8 cellular contexts compared by ENCODE assay signal in genomic region chr7:130486114-130486962, GRCh38. TPM values are rescaled to one million over a fixed set of nuclear protein-coding genes. Genes with fewer than 3 reads are reported as not detected.
DNase-seq lines count a peak whose midpoint lies in the region; ATAC-seq and TF ChIP-seq lines count a peak whose summit lies in the region.

No MANE protein-coding gene starts in this region.

- H3K18ac ChIP-seq in neuronal stem cell (ENCODE audit: low read length) = peak overlapping the region; percentile 97

- no peaks in the 10 kb centered on the region for H3K36me3 Mint-ChIP-seq in CD4-positive, alpha-beta memory T cell
- H3K36me3 Mint-ChIP-seq in activated T-helper 1 cell treated with anti-CD3 and anti-CD28 coated beads, Interleukin-12 subunit alpha, Interleukin-12 subunit beta, Interleukin-2, Interleukin-4 antibody, amounts not matched to agents 30 ng/mL and 10 ng/mL and 1 ng/mL, durations not matched to agents 14 hours and 24 hours and 36 hours (ENCODE audit: low read depth) = no peaks in the 10 kb centered on the region

- H3K79me1 ChIP-seq in neuronal stem cell (ENCODE audit: low read depth, low read length) = peaks cover 7% of the 10 kb centered on the region

- peaks cover 8% of the 10 kb centered on the region for H3K27me3 ChIP-seq in CD4-positive, alpha-beta memory T cell (ENCODE audit: insufficient read depth, low read length)
- H3K27me3 ChIP-seq in neuronal stem cell (ENCODE audit: control insufficient read depth in 3 of 3, insufficient read depth in 3 of 3, low read depth in 1 of 3, low read length in 3 of 3) (no peaks in the 10 kb centered on the region), thyroid gland (no peaks in the 10 kb centered on the region)

- H3K4ac ChIP-seq in neuronal stem cell (ENCODE audit: low read length) = no peak overlapping the region

- peaks cover 17 to 27% (median 17%) of the 10 kb centered on the region in 4 donors for H3K4me1 Mint-ChIP-seq in CD4-positive, alpha-beta memory T cell
- H3K4me1 Mint-ChIP-seq in activated T-helper 1 cell treated with anti-CD3 and anti-CD28 coated beads, Interleukin-12 subunit alpha, Interleukin-12 subunit beta, Interleukin-2, Interleukin-4 antibody, amounts not matched to agents 30 ng/mL and 10 ng/mL and 1 ng/mL, durations not matched to agents 14 hours and 24 hours and 36 hours (ENCODE audit: low read depth) = peaks cover 21% of the 10 kb centered on the region

- peak; percentile 35 for TF ChIP-seq CTCF in HFF-Myc (IDR thresholded peaks at IDR 0.05; ENCODE audit: low read depth, low read length, missing control alignments)
- TF ChIP-seq CTCF in fibroblast of pulmonary artery (IDR thresholded peaks at IDR 0.05; ENCODE audit: low read length, missing control alignments) = peak; percentile 30
- TF ChIP-seq CTCF in thyroid gland (IDR thresholded peaks at IDR 0.05) = peak; percentile 53 to 90 (median 74)

- intact Hi-C loops in CD4-positive, alpha-beta memory T cell (cut with micrococcal nuclease) = loop anchor here (1.0 kb wide), 1 partner anchor 272 kb away; no protein-coding TSS in a partner anchor
- intact Hi-C loops in activated T-helper 1 cell treated with anti-CD3 and anti-CD28 coated beads, Interleukin-12 subunit alpha, Interleukin-12 subunit beta, Interleukin-2, Interleukin-4 antibody, amounts not matched to agents 30 ng/mL and 10 ng/mL and 1 ng/mL, durations not matched to agents 14 hours and 24 hours and 36 hours (cut with micrococcal nuclease) = loop anchor here (1.0 to 10.0 kb wide), 6 partner anchors 44 to 414 kb away; partner anchors contain the start of genes CEP41 and COPG2
- intact Hi-C loops in thyroid gland (cut with DNase I) = loop anchor here (10.0 kb wide), 1 partner anchor 212 kb away; no protein-coding TSS in a partner anchor

- no peak overlapping the region for H2AFZ ChIP-seq in neuronal stem cell (ENCODE audit: low read length)

- H3K4me1 ChIP-seq in CD4-positive, alpha-beta memory T cell (ENCODE audit: insufficient read depth, low read length) = peaks cover 15% of the 10 kb centered on the region
- peaks cover 0 to 7% of the 10 kb centered on the region in 2 donors for H3K4me1 ChIP-seq in neuronal stem cell (ENCODE audit: control insufficient read depth in 2 of 2, insufficient read depth in 1 of 2, low read depth in 1 of 2, low read length in 2 of 2)
- H3K4me1 ChIP-seq in thyroid gland = no peaks in the 10 kb centered on the region

- H3K9me3 ChIP-seq in CD4-positive, alpha-beta memory T cell (ENCODE audit: control insufficient read depth in 1 of 2, low read length in 2 of 2) = no peaks in the 10 kb centered on the region
- peaks cover 0 to 4% of the 10 kb centered on the region in 2 donors for H3K9me3 ChIP-seq in neuronal stem cell (replicated peaks in 1 of 2; ENCODE audit: control insufficient read depth in 2 of 2, insufficient read depth in 1 of 2, low read depth in 1 of 2, low read length in 2 of 2)
- no peaks in the 10 kb centered on the region for H3K9me3 ChIP-seq in thyroid gland

- peak overlapping the region; percentile 71 for H2BK15ac ChIP-seq in neuronal stem cell (ENCODE audit: low read length)

- no peak for ATAC-seq in HG02970 (IDR thresholded peaks at IDR 0.05; ENCODE audit: low FRiP score, unreplicated experiment)

- DNase-seq in CD4-positive, alpha-beta memory T cell = peak; percentile 47 to 61 (median 55)
- no peak for DNase-seq in HFF-Myc (ENCODE audit: extremely low read depth, low read depth)
- DNase-seq in NOMO-1 (lab: John Stamatoyannopoulos, UW; ENCODE audit: unreplicated experiment in 2 of 2) = peak; percentile 24 to 36
- no peak for DNase-seq in activated T-helper 1 cell treated with anti-CD3 and anti-CD28 coated beads, Interleukin-12 subunit alpha, Interleukin-12 subunit beta, Interleukin-2, Interleukin-4 antibody, amounts not matched to agents 30 ng/mL and 10 ng/mL and 1 ng/mL, durations not matched to agents 14 hours and 24 hours and 36 hours (ENCODE audit: low spot score)
- DNase-seq in fibroblast of pulmonary artery (ENCODE audit: low read depth) = no peak
- DNase-seq in neuronal stem cell (ENCODE audit: low spot score) = peak; percentile 71
- DNase-seq in thyroid gland = peak; percentile 88 to 91

- H3K27me3 Mint-ChIP-seq in CD4-positive, alpha-beta memory T cell = peaks cover 30 to 41% of the 10 kb centered on the region in 2 donors
- peaks cover 41% of the 10 kb centered on the region for H3K27me3 Mint-ChIP-seq in activated T-helper 1 cell treated with anti-CD3 and anti-CD28 coated beads, Interleukin-12 subunit alpha, Interleukin-12 subunit beta, Interleukin-2, Interleukin-4 antibody, amounts not matched to agents 30 ng/mL and 10 ng/mL and 1 ng/mL, durations not matched to agents 14 hours and 24 hours and 36 hours (ENCODE audit: insufficient read depth)

- peak overlapping the region in 2 of 7 donors; percentile 25 to 85 for H3K27ac Mint-ChIP-seq in CD4-positive, alpha-beta memory T cell
- no peak overlapping the region for H3K27ac Mint-ChIP-seq in activated T-helper 1 cell treated with anti-CD3 and anti-CD28 coated beads, Interleukin-12 subunit alpha, Interleukin-12 subunit beta, Interleukin-2, Interleukin-4 antibody, amounts not matched to agents 30 ng/mL and 10 ng/mL and 1 ng/mL, durations not matched to agents 14 hours and 24 hours and 36 hours

- H2BK12ac ChIP-seq in neuronal stem cell (ENCODE audit: low read length) = peak overlapping the region; percentile 36

- no CpG with 5 or more reads among the region's 69 CpGs for WGBS in neuronal stem cell (ENCODE audit: extremely low coverage in 2 of 2, insufficient read length in 2 of 2, insufficient replicate concordance in 1 of 2), 2 donors
- 13 to 16% methylated on average over 26 to 44 of the region's 69 CpGs for WGBS in thyroid gland, 2 donors

- CTCF ChIA-PET in CD4-positive, alpha-beta memory T cell (lab: Charles Lee; ENCODE audit: partially characterized antibody) = interaction anchor here (0.8 to 1.4 kb wide), 2 partner anchors 45 to 269 kb away, joined by 3 read pairs; no protein-coding TSS in a partner anchor

- H2BK5ac ChIP-seq in neuronal stem cell (ENCODE audit: low read length) = peak overlapping the region; percentile 62

- peak overlapping the region; percentile 98 for H4K91ac ChIP-seq in neuronal stem cell (ENCODE audit: low read depth, low read length, poor library complexity)

- peak overlapping the region; percentile 96 for H3K9ac ChIP-seq in neuronal stem cell (ENCODE audit: low read depth, low read length, poor library complexity)

- H3K9me3 Mint-ChIP-seq in CD4-positive, alpha-beta memory T cell = peaks cover 0 to 2% (median 0%) of the 10 kb centered on the region in 8 donors
- H3K9me3 Mint-ChIP-seq in activated T-helper 1 cell treated with anti-CD3 and anti-CD28 coated beads, Interleukin-12 subunit alpha, Interleukin-12 subunit beta, Interleukin-2, Interleukin-4 antibody, amounts not matched to agents 30 ng/mL and 10 ng/mL and 1 ng/mL, durations not matched to agents 14 hours and 24 hours and 36 hours = no peaks in the 10 kb centered on the region

- H4K8ac ChIP-seq in neuronal stem cell (ENCODE audit: low read depth, low read length) = no peak overlapping the region

- H3K14ac ChIP-seq in neuronal stem cell (ENCODE audit: low read length) = no peak overlapping the region

- H3K36me3 ChIP-seq in CD4-positive, alpha-beta memory T cell (ENCODE audit: insufficient read depth, low read length) = no peaks in the 10 kb centered on the region
- no peaks in the 10 kb centered on the region for H3K36me3 ChIP-seq in neuronal stem cell (replicated peaks in 1 of 2; ENCODE audit: control insufficient read depth in 2 of 2, insufficient read depth in 2 of 2, low read length in 2 of 2)
- no peaks in the 10 kb centered on the region for H3K36me3 ChIP-seq in thyroid gland

- POLR2A ChIA-PET in CD4-positive, alpha-beta memory T cell (lab: Charles Lee; ENCODE audit: partially characterized antibody) = no interaction called here

- H3K23ac ChIP-seq in neuronal stem cell (ENCODE audit: low read depth, low read length, poor library complexity) = peak overlapping the region; percentile 82

- H3K27ac ChIP-seq in CD4-positive, alpha-beta memory T cell (ENCODE audit: low read depth, low read length) = no peak overlapping the region
- no peak overlapping the region for H3K27ac ChIP-seq in neuronal stem cell (replicated peaks; ENCODE audit: low read length)
- H3K27ac ChIP-seq in thyroid gland = peak overlapping the region; percentile 53 to 75 (median 68)

- TF ChIP-seq POLR2A in thyroid gland (IDR thresholded peaks at IDR 0.05) = no peak

- no peak overlapping the region for H2BK120ac ChIP-seq in neuronal stem cell (ENCODE audit: low read depth, low read length)

- H3K4me3 Mint-ChIP-seq in CD4-positive, alpha-beta memory T cell = peak overlapping the region; percentile 84 to 89 (median 87)
- H3K4me3 Mint-ChIP-seq in activated T-helper 1 cell treated with anti-CD3 and anti-CD28 coated beads, Interleukin-12 subunit alpha, Interleukin-12 subunit beta, Interleukin-2, Interleukin-4 antibody, amounts not matched to agents 30 ng/mL and 10 ng/mL and 1 ng/mL, durations not matched to agents 14 hours and 24 hours and 36 hours = peak overlapping the region; percentile 78

- peak overlapping the region; percentile 93 for H2AK5ac ChIP-seq in neuronal stem cell (ENCODE audit: low read depth, low read length)

- H3K4me3 ChIP-seq in CD4-positive, alpha-beta memory T cell (ENCODE audit: low read length in 2 of 2) = peak overlapping the region; percentile 24 to 66
- H3K4me3 ChIP-seq in HFF-Myc (replicated peaks; ENCODE audit: low read depth, low read length) (no peak overlapping the region), fibroblast of pulmonary artery (replicated peaks; ENCODE audit: low read depth, low read length) (no peak overlapping the region), neuronal stem cell (ENCODE audit: low read length in 2 of 2) (peak overlapping the region in 1 of 2 donors; percentile 97), thyroid gland (replicated peaks in 1 of 3) (peak overlapping the region in 2 of 3 donors; percentile 50 to 63)

- H3K4me2 ChIP-seq in neuronal stem cell (ENCODE audit: insufficient read depth, low read length, poor library complexity, severe bottlenecking) = peak overlapping the region; percentile 88

RNA-seq across cellular contexts. Expression of gene MEST, which starts 5.5 kb away (rescaled TPM):
- 1 to 10 TPM; 2.3 to 2.8 TPM for total RNA-seq in CD4-positive, alpha-beta memory T cell
- 1 to 10 TPM; 3.5 to 9.6 TPM for polyA plus RNA-seq in CD4-positive, alpha-beta memory T cell
- 4.1 and 9.1 TPM in 2 replicates for total RNA-seq in activated T-helper 1 cell treated with anti-CD3 and anti-CD28 coated beads, Interleukin-12 subunit alpha, Interleukin-12 subunit beta, Interleukin-2, Interleukin-4 antibody, amounts not matched to agents 30 ng/mL and 10 ng/mL and 1 ng/mL, durations not matched to agents 14 hours and 24 hours and 36 hours
- polyA plus RNA-seq in neuronal stem cell (2013, experiment 1 of 2) = 487 TPM
- 485 TPM for polyA plus RNA-seq in neuronal stem cell (2013, experiment 2 of 2)
- 10 to 100 TPM; 20.7 to 29.8 (median 25.5) TPM for total RNA-seq in thyroid gland

RNA-seq across cellular contexts. Expression of gene CEP41, which starts 45.5 kb away (rescaled TPM):
- total RNA-seq in CD4-positive, alpha-beta memory T cell = 1 to 10 TPM; 6.0 to 7.3 TPM
- 10 to 100 TPM; 16.3 to 20.9 TPM for polyA plus RNA-seq in CD4-positive, alpha-beta memory T cell
- 17.1 and 17.8 TPM in 2 replicates for total RNA-seq in activated T-helper 1 cell treated with anti-CD3 and anti-CD28 coated beads, Interleukin-12 subunit alpha, Interleukin-12 subunit beta, Interleukin-2, Interleukin-4 antibody, amounts not matched to agents 30 ng/mL and 10 ng/mL and 1 ng/mL, durations not matched to agents 14 hours and 24 hours and 36 hours
- 20.9 TPM for polyA plus RNA-seq in neuronal stem cell (2013, experiment 1 of 2)
- polyA plus RNA-seq in neuronal stem cell (2013, experiment 2 of 2) = 21.0 TPM
- total RNA-seq in thyroid gland = 10 to 100 TPM in 1 of 4 donors, 1 to 10 TPM in 3; 3.1 to 10.7 (median 7.9) TPM

Comparison
In these comparisons a context has a peak if more than half of its experiments do, and no peak if none do; other contexts are left out.
1. DNase-seq: peak in CD4-positive, alpha-beta memory T cell (5 of 5), NOMO-1 (2 of 2), neuronal stem cell (single experiment) and thyroid gland (2 of 2); none in HFF-Myc (single experiment), activated T-helper 1 cell treated with anti-CD3 and anti-CD28 coated beads, Interleukin-12 subunit alpha, Interleukin-12 subunit beta, Interleukin-2, Interleukin-4 antibody, amounts not matched to agents 30 ng/mL and 10 ng/mL and 1 ng/mL, durations not matched to agents 14 hours and 24 hours and 36 hours (single experiment) and fibroblast of pulmonary artery (single experiment).
2. H3K27ac ChIP-seq: peak in thyroid gland (3 of 3); none in CD4-positive, alpha-beta memory T cell (single experiment) and neuronal stem cell (single experiment).
3. H3K4me3 ChIP-seq: peak in CD4-positive, alpha-beta memory T cell (2 of 2) and thyroid gland (2 of 3); none in HFF-Myc (single experiment) and fibroblast of pulmonary artery (single experiment).
4. Peak in every context shown above with its lines, with median percentiles within 50 percentile points of each other: CTCF ChIP-seq.